In genomic region chr19:8004001-8004400, GRCh38 we compare ENCODE assay signal across 9 cellular contexts. TPM values are rescaled to one million over a fixed set of nuclear protein-coding genes. Genes with fewer than 3 reads are reported as not detected.
A peak's percentile ranks its signal among the peaks of the same experiment; 100 is the strongest.
DNase-seq lines count a peak whose midpoint lies in the region; ATAC-seq and TF ChIP-seq lines count a peak whose summit lies in the region.
"Had no signal": no experiment of that assay in that cellular context is flagged by ENCODE, and none has a peak within 500 bp of the region (broad histone marks: within the 10 kb centered on the region; RNA-seq: fewer than 3 reads in every experiment).

No MANE protein-coding gene starts in this region.

- POLR2A ChIA-PET in activated B cell treated with CpG ODN at 0.5 μM for 24 hours (lab: Charles Lee), result interaction anchor here (0.6 to 1.1 kb wide), 2 partner anchors 137 to 317 kb away, joined by 4 read pairs; no protein-coding TSS in a partner anchor

- intact Hi-C loops in activated B cell treated with CpG ODN at 0.5 μM for 24 hours (cut with micrococcal nuclease), result loop anchor here (5.0 kb wide), 3 partner anchors 48 to 352 kb away; partner anchors contain the start of genes CCL25 and CTXN1

- CTCF ChIA-PET in activated B cell treated with CpG ODN at 0.5 μM for 24 hours (lab: Charles Lee), result interaction anchor here (1.3 to 2.4 kb wide), 2 partner anchors 33 to 59 kb away, joined by 4 to 9 read pairs; no protein-coding TSS in a partner anchor

- H3K36me3 Mint-ChIP-seq in T-helper 1 cell treated with Interleukin-12 subunit alpha and Interleukin-12 subunit beta and Interleukin-4 antibody, amounts not matched to agents 30 μg/mL and 1 μg/mL, for 36 hours (ENCODE audit: low read depth), result peaks cover 3% of the 10 kb centered on the region
- peaks cover 17% of the 10 kb centered on the region for H3K36me3 Mint-ChIP-seq in activated B cell treated with CpG ODN at 0.5 μM for 24 hours (ENCODE audit: low read depth)
- peaks cover 40% of the 10 kb centered on the region for H3K36me3 Mint-ChIP-seq in stimulated activated effector memory CD8-positive, alpha-beta T cell treated with anti-CD3 and anti-CD28 coated beads, Interleukin-12 subunit alpha, Interleukin-12 subunit beta, amount 100 ng/mL, for 72 hours

- TF ChIP-seq CTCF in activated B cell treated with CpG ODN at 0.5 μM for 24 hours (IDR thresholded peaks at IDR 0.05), result no peak

- ATAC-seq in activated B cell treated with CpG ODN at 0.5 μM for 24 hours (ENCODE audit: low read depth), result no peak
- no peak for ATAC-seq in stimulated activated effector memory CD8-positive, alpha-beta T cell treated with anti-CD3 and anti-CD28 coated beads, Interleukin-12 subunit alpha, Interleukin-12 subunit beta, amount 100 ng/mL, for 72 hours
- ATAC-seq in HG02885 (IDR thresholded peaks at IDR 0.05; ENCODE audit: poor library complexity, unreplicated experiment), result no peak
- no peak for ATAC-seq in GM19324 (IDR thresholded peaks at IDR 0.05; ENCODE audit: low FRiP score, unreplicated experiment)

- peak overlapping the region; percentile 92 for H3K4me3 ChIP-seq in iPS-11a (ENCODE audit: low read depth, low read length)

- H3K27me3 Mint-ChIP-seq in T-helper 1 cell treated with Interleukin-12 subunit alpha and Interleukin-12 subunit beta and Interleukin-4 antibody, amounts not matched to agents 30 μg/mL and 1 μg/mL, for 36 hours (ENCODE audit: low read depth), result no peaks in the 10 kb centered on the region
- no peaks in the 10 kb centered on the region for H3K27me3 Mint-ChIP-seq in activated B cell treated with CpG ODN at 0.5 μM for 24 hours

- DNase-seq in T-helper 1 cell, result no peak
- DNase-seq in activated B cell treated with CpG ODN at 0.5 μM for 24 hours, result no peak
- DNase-seq in stimulated activated effector memory CD8-positive, alpha-beta T cell treated with anti-CD3 and anti-CD28 coated beads, Interleukin-12 subunit alpha, Interleukin-12 subunit beta, amount 100 ng/mL, for 72 hours (ENCODE audit: low spot score in 2 of 2), result no peak
- no peak for DNase-seq in DMS153 treated with DMSO at 0.1 percent for 48 hours (lab: John Stamatoyannopoulos, UW; ENCODE audit: unreplicated experiment)
- DNase-seq: stimulated activated CD4-positive, alpha-beta T cell treated with anti-CD3 and anti-CD28 coated beads, Interleukin-1b, Interleukin-23, amount 100 ng/mL, for 48 hours had no signal

- peak overlapping the region; percentile 92 for H3K4me3 Mint-ChIP-seq in T-helper 1 cell treated with Interleukin-12 subunit alpha and Interleukin-12 subunit beta and Interleukin-4 antibody, amounts not matched to agents 30 μg/mL and 1 μg/mL, for 36 hours
- H3K4me3 Mint-ChIP-seq in activated B cell treated with CpG ODN at 0.5 μM for 24 hours, result peak overlapping the region; percentile 89
- peak overlapping the region; percentile 89 for H3K4me3 Mint-ChIP-seq in stimulated activated effector memory CD8-positive, alpha-beta T cell treated with anti-CD3 and anti-CD28 coated beads, Interleukin-12 subunit alpha, Interleukin-12 subunit beta, amount 100 ng/mL, for 72 hours

- H3K27ac Mint-ChIP-seq in T-helper 1 cell treated with Interleukin-12 subunit alpha and Interleukin-12 subunit beta and Interleukin-4 antibody, amounts not matched to agents 30 μg/mL and 1 μg/mL, for 36 hours, result peak overlapping the region; percentile 80
- H3K27ac Mint-ChIP-seq in activated B cell treated with CpG ODN at 0.5 μM for 24 hours, result no peak overlapping the region
- peak overlapping the region; percentile 79 for H3K27ac Mint-ChIP-seq in stimulated activated effector memory CD8-positive, alpha-beta T cell treated with anti-CD3 and anti-CD28 coated beads, Interleukin-12 subunit alpha, Interleukin-12 subunit beta, amount 100 ng/mL, for 72 hours

- H3K4me1 Mint-ChIP-seq in T-helper 1 cell treated with Interleukin-12 subunit alpha and Interleukin-12 subunit beta and Interleukin-4 antibody, amounts not matched to agents 30 μg/mL and 1 μg/mL, for 36 hours (ENCODE audit: low read depth), result peaks cover 36% of the 10 kb centered on the region
- peaks cover 47% of the 10 kb centered on the region for H3K4me1 Mint-ChIP-seq in activated B cell treated with CpG ODN at 0.5 μM for 24 hours
- H3K4me1 Mint-ChIP-seq in stimulated activated effector memory CD8-positive, alpha-beta T cell treated with anti-CD3 and anti-CD28 coated beads, Interleukin-12 subunit alpha, Interleukin-12 subunit beta, amount 100 ng/mL, for 72 hours, result peaks cover 45% of the 10 kb centered on the region

- H3K9me3 Mint-ChIP-seq in T-helper 1 cell treated with Interleukin-12 subunit alpha and Interleukin-12 subunit beta and Interleukin-4 antibody, amounts not matched to agents 30 μg/mL and 1 μg/mL, for 36 hours, result no peaks in the 10 kb centered on the region
- H3K9me3 Mint-ChIP-seq in activated B cell treated with CpG ODN at 0.5 μM for 24 hours, result no peaks in the 10 kb centered on the region
- no peaks in the 10 kb centered on the region for H3K9me3 Mint-ChIP-seq in stimulated activated effector memory CD8-positive, alpha-beta T cell treated with anti-CD3 and anti-CD28 coated beads, Interleukin-12 subunit alpha, Interleukin-12 subunit beta, amount 100 ng/mL, for 72 hours

RNA-seq across cellular contexts. Expression of gene ELAVL1, which starts 1.4 kb away (rescaled TPM):
- 83.5 and 87.1 TPM in 2 replicates for total RNA-seq in activated B cell treated with CpG ODN at 0.5 μM for 24 hours

RNA-seq across cellular contexts. Expression of gene CCL25, which starts 48.6 kb away (rescaled TPM):
- total RNA-seq in activated B cell treated with CpG ODN at 0.5 μM for 24 hours, result not detected in 2 replicates
